Comparison of ENCODE assay signal across 8 cellular contexts in genomic region chr19:2785244-2786000, GRCh38. TPM values are rescaled to one million over a fixed set of nuclear protein-coding genes. Genes with fewer than 3 reads are reported as not detected.
DNase-seq lines count a peak whose midpoint lies in the region; ATAC-seq, FAIRE-seq and TF ChIP-seq lines count a peak whose summit lies in the region.

TSS of gene THOP1 (plus strand) at chr19:2785503. CDS start at chr19:2785663, 160 bp downstream.

- TF ChIP-seq EP300 in H1 (IDR thresholded peaks at IDR 0.05; ENCODE audit: borderline replicate concordance in 1 of 2, low read depth in 2 of 2, low read length in 2 of 2): no peak

- H3K14ac ChIP-seq in H1 (ENCODE audit: insufficient read length): no peak within 1 kb of the TSS

- H4K5ac ChIP-seq in H1 (ENCODE audit: insufficient read length, low read depth, low read length): no peak within 1 kb of the TSS

- peak within 1 kb of the TSS; percentile 78 for H3K27ac Mint-ChIP-seq in memory B cell

- H4K8ac ChIP-seq in H1 (ENCODE audit: extremely low read depth, insufficient read depth, low read length): peak within 1 kb of the TSS; percentile 94

- DNase-seq in CMK (ENCODE audit: low read depth) (peak; percentile 94), HTR-8/SVneo (ENCODE audit: insufficient read length, low spot score) (peak; percentile 98), NOMO-1 treated with dmso at 0.1 percent for 144 hours (lab: John Stamatoyannopoulos, UW; ENCODE audit: unreplicated experiment) (peak; percentile 95), H1 (ENCODE audit: low read depth in 1 of 2, low spot score in 2 of 2) (peak; percentile 95 to 97), memory B cell (ENCODE audit: low spot score in 2 of 2) (peak; percentile 91 to 94)
- peak; percentile 96 to 99 (median 96) for DNase-seq in activated CD8-positive, alpha-beta memory T cell treated with anti-CD3 and anti-CD28 coated beads for 48 hours (ENCODE audit: low read depth in 2 of 3, low spot score in 2 of 3)
- peak; percentile 99 for DNase-seq in stimulated activated CD8-positive, alpha-beta memory T cell treated with anti-CD3 and anti-CD28 coated beads, Interleukin-12 subunit alpha, Interleukin-12 subunit beta, amount 100 ng/mL, for 24 hours (ENCODE audit: extremely low read depth)

- peaks cover 38% of the 10 kb centered on the region for H3K4me1 Mint-ChIP-seq in memory B cell

- peak within 1 kb of the TSS; percentile 74 to 98 (median 92) for H3K4me3 ChIP-seq in H1 (ENCODE audit: extremely low read depth in 1 of 4, insufficient read depth in 2 of 4, low read depth in 3 of 4, low read length in 4 of 4)

- peaks cover 10% of the 10 kb centered on the region for H3K23me2 ChIP-seq in H1 (ENCODE audit: low read depth, low read length)

- H3K9me3 ChIP-seq in H1 (ENCODE audit: insufficient read depth in 2 of 2, low read depth in 1 of 2, low read length in 1 of 2): no peaks in the 10 kb centered on the region

- peak within 1 kb of the TSS; percentile 46 for H3K27ac ChIP-seq in H1 (ENCODE audit: low read depth, low read length)

- 1% methylated on average over 47 of the region's 78 CpGs; no CpG with 5 or more reads in 1 of the 2 experiments for WGBS in H1 (ENCODE audit: extremely low coverage in 1 of 2, insufficient coverage in 1 of 2, insufficient read length in 1 of 2, insufficient replicate concordance in 2 of 2, low coverage in 1 of 2, low lambda C conversion rate in 2 of 2, missing lambda C conversion rate in 1 of 2), 2 experiments

- peak in 1 of 2 experiments; percentile 84; a peak in 2 of 3 replicates for TF ChIP-seq POLR2A in H1 (IDR thresholded peaks at IDR 0.05; ENCODE audit: control extremely low read depth in 1 of 2, low read depth in 2 of 2, low read length in 2 of 2)

- H3K79me2 ChIP-seq in H1 (ENCODE audit: control insufficient read depth in 1 of 2, insufficient read depth in 2 of 2, low read length in 2 of 2): peaks cover 31 to 71% of the 10 kb centered on the region in 2 experiments

- 0 out of 2 replicates have a peak within 1 kb of the TSS, but pooled peaks have one; percentile 10 for H2AK5ac ChIP-seq in H1 (ENCODE audit: low read depth, low read length)

- CTCF ChIA-PET in H1 (lab: Charles Lee; ENCODE audit: partially characterized antibody): interaction anchor here (0.9 to 1.4 kb wide), 3 partner anchors 11 to 100 kb away, joined by 3 read pairs; no protein-coding TSS in a partner anchor

- peaks cover 4% of the 10 kb centered on the region; the same call in 1 of the 2 replicates for H3K79me1 ChIP-seq in H1 (ENCODE audit: low read depth, low read length)

- peaks cover 6 to 28% of the 10 kb centered on the region in 2 experiments for H4K20me1 ChIP-seq in H1 (replicated peaks in 1 of 2; ENCODE audit: control insufficient read depth in 1 of 2, insufficient read depth in 2 of 2, low read length in 2 of 2)

- no peak within 1 kb of the TSS; the same call in none of the 2 replicates for H3K18ac ChIP-seq in H1 (ENCODE audit: extremely low read depth, low read length)

- peak within 1 kb of the TSS; percentile 78; the same call in 1 of the 2 replicates for H2BK5ac ChIP-seq in H1 (ENCODE audit: low read depth, low read length)

- no peak within 1 kb of the TSS for H2BK20ac ChIP-seq in H1 (ENCODE audit: low read length)

- H2BK12ac ChIP-seq in H1 (ENCODE audit: low read depth, low read length): no peak within 1 kb of the TSS

- FAIRE-seq in HTR-8/SVneo (lab: Jason Lieb, UNC) (peak; percentile 20), H1 (lab: Jason Lieb, UNC) (no peak)

- peak within 1 kb of the TSS; percentile 89 for H3K4me3 Mint-ChIP-seq in memory B cell

- no peaks in the 10 kb centered on the region for H3K27me3 Mint-ChIP-seq in memory B cell

- H3K4ac ChIP-seq in H1 (replicated peaks; ENCODE audit: insufficient read length, low read depth, low read length): no peak within 1 kb of the TSS

- POLR2A ChIA-PET in H1 (lab: Charles Lee; ENCODE audit: partially characterized antibody): interaction anchor here (0.5 to 1.0 kb wide), 3 partner anchors 27 to 146 kb away, joined by 3 read pairs; no protein-coding TSS in a partner anchor

- TF ChIP-seq CTCF in H1 (IDR thresholded peaks at IDR 0.05; ENCODE audit: control extremely low read depth in 1 of 3, insufficient read depth in 1 of 3, low read depth in 1 of 3, low read length in 3 of 3): no peak

- peak within 1 kb of the TSS; percentile 80 for H3K56ac ChIP-seq in H1 (replicated peaks; ENCODE audit: insufficient read length, low read depth, low read length)

- peak within 1 kb of the TSS; percentile 68 to 85 (median 72) for H3K9ac ChIP-seq in H1 (replicated peaks in 1 of 4; ENCODE audit: extremely low read depth in 1 of 4, low read depth in 3 of 4, low read length in 3 of 4)

- H3K23ac ChIP-seq in H1 (ENCODE audit: insufficient read length): no peak within 1 kb of the TSS

- TF ChIP-seq RAD21 in H1 (IDR thresholded peaks at IDR 0.05 in 1 of 2, conservative IDR thresholded peaks at IDR 0.05 in 1 of 2; ENCODE audit: low read depth in 2 of 2, low read length in 2 of 2): no peak

- H2BK15ac ChIP-seq in H1 (ENCODE audit: low read length): no peak within 1 kb of the TSS

- H2AFZ ChIP-seq in H1 (ENCODE audit: low read length): no peak within 1 kb of the TSS; the same call in 1 of the 2 replicates

- H2BK120ac ChIP-seq in H1 (replicated peaks; ENCODE audit: low read depth, low read length): no peak within 1 kb of the TSS

- ATAC-seq in GM21360 (IDR thresholded peaks at IDR 0.05; ENCODE audit: unreplicated experiment) (peak; percentile 52), memory B cell (ENCODE audit: low read depth) (peak; percentile 72)

- no peak within 1 kb of the TSS for H4K91ac ChIP-seq in H1 (replicated peaks; ENCODE audit: insufficient read length, low read length)

- peak within 1 kb of the TSS; percentile 76 to 90 for H3K4me2 ChIP-seq in H1 (ENCODE audit: insufficient read depth in 1 of 2, low read depth in 2 of 2, low read length in 2 of 2)

- H3K9me3 Mint-ChIP-seq in memory B cell: no peaks in the 10 kb centered on the region

- H3K4me1 ChIP-seq in H1 (replicated peaks in 1 of 4; ENCODE audit: control insufficient read depth in 3 of 4, insufficient read depth in 4 of 4, low read length in 3 of 4): peaks cover 0 to 6% (median 2%) of the 10 kb centered on the region in 4 experiments; a peak in 4 of 7 replicates

- peaks cover 1 to 13% (median 5%) of the 10 kb centered on the region in 4 experiments; a peak in 7 of 8 replicates for H3K36me3 ChIP-seq in H1 (ENCODE audit: control insufficient read depth in 2 of 4, insufficient read depth in 4 of 4, low read length in 3 of 4)

- H3K27me3 ChIP-seq in H1 (replicated peaks in 1 of 4; ENCODE audit: control insufficient read depth in 3 of 4, extremely low read depth in 1 of 4, insufficient read depth in 3 of 4, low read length in 3 of 4): no peaks in the 10 kb centered on the region

- H3K36me3 Mint-ChIP-seq in memory B cell: no peaks in the 10 kb centered on the region

TF ChIP-seq in H1, 55 proteins besides CTCF, POLR2A, EP300 and RAD21 (continues in another document):
- TF ChIP-seq SRF (IDR thresholded peaks at IDR 0.05; ENCODE audit: low read depth, low read length): no peak
- no peak for TF ChIP-seq SIX5 (IDR thresholded peaks at IDR 0.05; ENCODE audit: low read depth, low read length)
- TF ChIP-seq ZNF274 (IDR thresholded peaks at IDR 0.05; ENCODE audit: borderline replicate concordance, extremely low read depth, low read length): no peak
- TF ChIP-seq GABPA (IDR thresholded peaks at IDR 0.05; ENCODE audit: borderline replicate concordance, insufficient read depth, low read length): no peak
- peak; percentile 70 for TF ChIP-seq RBBP5 (IDR thresholded peaks at IDR 0.05; ENCODE audit: borderline replicate concordance, low read depth, low read length)
- peak; percentile 39 to 92; a peak in 2 of 4 replicates for TF ChIP-seq SIN3A (conservative IDR thresholded peaks at IDR 0.05 in 1 of 2, IDR thresholded peaks at IDR 0.05 in 1 of 2; ENCODE audit: low read depth in 1 of 2, low read length in 2 of 2)
- no peak for TF ChIP-seq BACH1 (IDR thresholded peaks at IDR 0.05; ENCODE audit: low read length)
- no peak for TF ChIP-seq RXRA (IDR thresholded peaks at IDR 0.05; ENCODE audit: insufficient read depth, low read depth, low read length)
- TF ChIP-seq, protein P1, sequence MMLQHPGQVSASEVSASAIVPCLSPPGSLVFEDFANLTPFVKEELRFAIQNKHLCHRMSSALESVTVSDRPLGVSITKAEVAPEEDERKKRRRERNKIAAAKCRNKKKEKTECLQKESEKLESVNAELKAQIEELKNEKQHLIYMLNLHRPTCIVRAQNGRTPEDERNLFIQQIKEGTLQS (IDR thresholded peaks at IDR 0.05; ENCODE audit: insufficient read depth, low read depth, low read length): no peak
- peak; percentile 60 for TF ChIP-seq TAF7 (optimal IDR thresholded peaks at IDR 0.05; ENCODE audit: borderline replicate concordance, low read depth, low read length)
- TF ChIP-seq KDM4A (IDR thresholded peaks at IDR 0.05; ENCODE audit: low read depth, low read length, severe bottlenecking): peak; percentile 64
- TF ChIP-seq NRF1 (IDR thresholded peaks at IDR 0.05; ENCODE audit: low read depth, low read length): peak; percentile 92
- peak; percentile 96 for TF ChIP-seq PHF8 (conservative IDR thresholded peaks at IDR 0.05; ENCODE audit: low read depth, low read length)
- TF ChIP-seq, protein P2, sequence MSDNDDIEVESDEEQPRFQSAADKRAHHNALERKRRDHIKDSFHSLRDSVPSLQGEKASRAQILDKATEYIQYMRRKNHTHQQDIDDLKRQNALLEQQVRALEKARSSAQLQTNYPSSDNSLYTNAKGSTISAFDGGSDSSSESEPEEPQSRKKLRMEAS (IDR thresholded peaks at IDR 0.05): peak; percentile 62; the same call in 1 of the 2 replicates
- no peak for TF ChIP-seq JUND (IDR thresholded peaks at IDR 0.05; ENCODE audit: low read length)
- peak; percentile 77 for TF ChIP-seq CREB1 (IDR thresholded peaks at IDR 0.05)
- TF ChIP-seq ASH2L (IDR thresholded peaks at IDR 0.05; ENCODE audit: low read length): peak; percentile 78
- no peak for TF ChIP-seq CBX5 (IDR thresholded peaks at IDR 0.05; ENCODE audit: low read depth, low read length)
- no peak for TF ChIP-seq CBX8 (IDR thresholded peaks at IDR 0.05; ENCODE audit: borderline replicate concordance, low read depth, low read length)
- TF ChIP-seq EZH2 (IDR thresholded peaks at IDR 0.05; ENCODE audit: low read depth, low read length, severe bottlenecking): no peak

RNA-seq across cellular contexts. Expression of gene THOP1, which starts in this region (rescaled TPM):
- total RNA-seq in H1 (2021; fragmentation: NEBNext Ultra II Directional; extraction: Animal tissue kit (Norgen Biotek cat#: 25700)): 159 and 170 TPM in 2 replicates
- polyA plus RNA-seq in H1 (2011; rRNA removed): 136 and 181 TPM in 2 replicates
- polyA plus RNA-seq in H1 (2011; cell fraction: cytosol; rRNA removed): 194 TPM
- polyA plus RNA-seq in H1 (2011; cell fraction: nucleus; rRNA removed): 331 TPM
- polyA plus RNA-seq in H1 (2012, experiment 1 of 2): 101 to 187 TPM (median 172 TPM) in 4 replicates
- polyA plus RNA-seq in H1 (2012, experiment 2 of 2): 99.1 TPM
- 93.9 TPM for polyA plus RNA-seq in H1 (2013, experiment 1 of 2)
- polyA plus RNA-seq in H1 (2013, experiment 2 of 2): 88.4 TPM
- 89.9 and 90.6 TPM in 2 replicates for polyA minus RNA-seq in H1 (2011; rRNA and poly(A)+ RNA removed)
- polyA minus RNA-seq in H1 (2011; cell fraction: cytosol; rRNA and poly(A)+ RNA removed): 89.8 TPM
- 79.2 TPM for polyA minus RNA-seq in H1 (2011; cell fraction: nucleus; rRNA and poly(A)+ RNA removed)

Comparison
In these comparisons a context has a peak if more than half of its experiments do, and no peak if none do; other contexts are left out.
1. Peak in every context shown above with its lines: DNase-seq, ATAC-seq, H3K4me3 ChIP-seq and H3K27ac ChIP-seq.